Comparison of ENCODE assay signal across 18 cellular contexts in the genomic region with DNA sequence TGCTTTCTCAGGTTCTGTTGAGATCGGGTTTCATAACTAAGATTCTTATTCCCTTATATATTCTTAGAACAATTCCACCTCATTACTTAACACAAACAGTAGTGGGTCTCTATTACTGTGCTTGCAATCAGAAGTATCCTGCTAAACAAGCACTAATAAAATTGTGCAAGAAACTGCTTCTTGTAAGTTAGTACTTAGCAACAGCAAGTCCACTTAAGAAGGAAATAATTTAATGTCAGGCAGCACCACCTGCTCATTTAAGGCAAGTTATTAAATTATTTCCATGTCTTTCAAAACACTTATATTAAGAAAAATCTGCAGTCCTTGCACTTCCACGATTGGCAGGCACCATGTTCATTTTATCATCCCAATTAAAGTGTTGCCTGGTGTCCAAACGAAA.
A peak's percentile ranks its signal among the peaks of the same experiment; 100 is the strongest.
DNase-seq lines count a peak whose midpoint lies in the region; ATAC-seq and TF ChIP-seq lines count a peak whose summit lies in the region.
"Had no signal": no experiment of that assay in that cellular context is flagged by ENCODE, and none has a peak within 500 bp of the region (broad histone marks: within the 10 kb centered on the region; RNA-seq: fewer than 3 reads in every experiment).

No MANE protein-coding gene starts in this region.

- peaks cover 0 to 2% of the 10 kb centered on the region in 2 donors for H3K36me3 ChIP-seq in lung (ENCODE audit: control insufficient read depth in 2 of 2, insufficient read depth in 2 of 2, low read length in 2 of 2)
- H3K36me3 ChIP-seq in subcutaneous abdominal adipose tissue (ENCODE audit: control insufficient read depth in 5 of 5, insufficient read depth in 5 of 5, low read length in 5 of 5): peaks cover 0 to 3% (median 0%) of the 10 kb centered on the region in 5 donors
- H3K36me3 ChIP-seq in GM23338 (ENCODE audit: insufficient read depth): 0 out of 2 replicates have a peak, but pooled peaks cover 5% of the 10 kb centered on the region
- H3K36me3 ChIP-seq: thyroid gland had no signal

- peak overlapping the region; percentile 70 to 83 for H3K27ac ChIP-seq in lung (ENCODE audit: low read depth in 1 of 2, low read length in 1 of 2)
- H3K27ac ChIP-seq in subcutaneous abdominal adipose tissue (ENCODE audit: low read depth, low read length): peak overlapping the region; percentile 48
- no peak overlapping the region for H3K27ac ChIP-seq in GM23338 (ENCODE audit: low read depth)
- H3K27ac ChIP-seq: thyroid gland had no signal

- peaks cover 16% of the 10 kb centered on the region for H3K79me2 ChIP-seq in GM23338 (replicated peaks; ENCODE audit: insufficient read depth)

- H3K4me2 ChIP-seq in GM23338: no peak overlapping the region

- H2AFZ ChIP-seq in GM23338: no peak overlapping the region

- no peak for ATAC-seq in activated naive CD8-positive, alpha-beta T cell treated with anti-CD3 and anti-CD28 coated beads, Interleukin-2, amount 50 U/mL, for 24 hours
- ATAC-seq in lung (ENCODE audit: insufficient read depth, low FRiP score) (no peak), GM23338 (no peak)
- ATAC-seq: left lobe of liver had no signal

- no peaks in the 10 kb centered on the region for H3F3A ChIP-seq in GM23338 (replicated peaks; ENCODE audit: low read depth)

- H4K20me1 ChIP-seq in GM23338 (replicated peaks; ENCODE audit: insufficient read depth): no peaks in the 10 kb centered on the region; the same call in 1 of the 2 replicates

- TF ChIP-seq CTCF in lung (IDR thresholded peaks at IDR 0.05; ENCODE audit: control extremely low read depth, extremely low read depth) (no peak), GM23338 (conservative IDR thresholded peaks at IDR 0.05; ENCODE audit: low read depth in 2 of 2) (no peak)

- H3K9me2 ChIP-seq in GM23338 (ENCODE audit: insufficient read depth): no peaks in the 10 kb centered on the region

- DNase-seq in activated naive CD8-positive, alpha-beta T cell treated with anti-CD3 and anti-CD28 coated beads, Interleukin-2, amount 50 U/mL, for 24 hours: no peak
- DNase-seq in activated naive CD8-positive, alpha-beta T cell treated with anti-CD3 and anti-CD28 coated beads for 36 hours: no peak
- DNase-seq in lung (ENCODE audit: low spot score) (no peak), GM23338 (ENCODE audit: low spot score) (no peak), iPS-NIHi11 (ENCODE audit: low spot score) (no peak), NCI-H1092 (lab: John Stamatoyannopoulos, UW) (no peak)
- DNase-seq: activated CD4-positive, alpha-beta memory T cell treated with anti-CD3 and anti-CD28 coated beads for 36 hours; activated naive CD4-positive, alpha-beta T cell treated with anti-CD3 and anti-CD28 coated beads for 36 hours; AML-193; cerebellar nuclear complex; DMS53; NCI-H1930; NCI-H748 treated with DMSO at 0.1 percent for 48 hours; T1000; thyroid gland had no signal

- H3K36me3 Mint-ChIP-seq in activated naive CD8-positive, alpha-beta T cell: peaks cover 7% of the 10 kb centered on the region
- H3K36me3 Mint-ChIP-seq in activated naive CD8-positive, alpha-beta T cell treated with anti-CD3 and anti-CD28 coated beads, Interleukin-2, amount 50 U/mL, for 24 hours (ENCODE audit: low read depth): peaks cover 13% of the 10 kb centered on the region
- peaks cover 35% of the 10 kb centered on the region for H3K36me3 Mint-ChIP-seq in activated naive CD8-positive, alpha-beta T cell treated with anti-CD3 and anti-CD28 coated beads for 36 hours
- peaks cover 20% of the 10 kb centered on the region for H3K36me3 Mint-ChIP-seq in GM23338 (ENCODE audit: low read depth)

- H3K27me3 ChIP-seq in lung (ENCODE audit: control insufficient read depth, insufficient read depth): no peaks in the 10 kb centered on the region
- H3K27me3 ChIP-seq in subcutaneous abdominal adipose tissue (ENCODE audit: control insufficient read depth in 5 of 5, insufficient read depth in 4 of 5, low read length in 5 of 5): no peaks in the 10 kb centered on the region
- no peaks in the 10 kb centered on the region for H3K27me3 ChIP-seq in GM23338 (ENCODE audit: insufficient read depth)
- H3K27me3 ChIP-seq: thyroid gland had no signal

- peak overlapping the region; percentile 88 for H3K27ac Mint-ChIP-seq in activated naive CD8-positive, alpha-beta T cell
- no peak overlapping the region for H3K27ac Mint-ChIP-seq in activated naive CD8-positive, alpha-beta T cell treated with anti-CD3 and anti-CD28 coated beads, Interleukin-2, amount 50 U/mL, for 24 hours
- peak overlapping the region; percentile 52 for H3K27ac Mint-ChIP-seq in activated naive CD8-positive, alpha-beta T cell treated with anti-CD3 and anti-CD28 coated beads for 36 hours
- H3K27ac Mint-ChIP-seq in GM23338: no peak overlapping the region
- H3K27ac Mint-ChIP-seq: activated naive CD4-positive, alpha-beta T cell treated with anti-CD3 and anti-CD28 coated beads for 36 hours had no signal

- H3K4me1 ChIP-seq in lung (ENCODE audit: control insufficient read depth in 2 of 2, insufficient read depth in 2 of 2, low read length in 2 of 2): peaks cover 0 to 15% of the 10 kb centered on the region in 2 donors
- H3K4me1 ChIP-seq in subcutaneous abdominal adipose tissue (ENCODE audit: control insufficient read depth in 5 of 5, insufficient read depth in 5 of 5, low read length in 5 of 5): peaks cover 0 to 33% (median 25%) of the 10 kb centered on the region in 5 donors
- peaks cover 9% of the 10 kb centered on the region; the same call in 1 of the 2 replicates for H3K4me1 ChIP-seq in GM23338 (ENCODE audit: insufficient read depth)

- no peaks in the 10 kb centered on the region for H3K9me3 Mint-ChIP-seq in activated naive CD8-positive, alpha-beta T cell (ENCODE audit: low read depth)
- H3K9me3 Mint-ChIP-seq in activated naive CD8-positive, alpha-beta T cell treated with anti-CD3 and anti-CD28 coated beads, Interleukin-2, amount 50 U/mL, for 24 hours: peaks cover 10% of the 10 kb centered on the region
- peaks cover 8% of the 10 kb centered on the region for H3K9me3 Mint-ChIP-seq in activated naive CD8-positive, alpha-beta T cell treated with anti-CD3 and anti-CD28 coated beads for 36 hours
- peaks cover 6% of the 10 kb centered on the region for H3K9me3 Mint-ChIP-seq in GM23338

- peaks cover 0 to 4% of the 10 kb centered on the region in 2 donors for H3K9me3 ChIP-seq in lung (ENCODE audit: control insufficient read depth in 2 of 2, insufficient read depth in 1 of 2, low read length in 1 of 2)
- peaks cover 0 to 6% (median 0%) of the 10 kb centered on the region in 5 donors for H3K9me3 ChIP-seq in subcutaneous abdominal adipose tissue (ENCODE audit: control insufficient read depth in 5 of 5, low read length in 5 of 5)
- H3K9me3 ChIP-seq: thyroid gland had no signal

- H3K4me1 Mint-ChIP-seq in activated naive CD8-positive, alpha-beta T cell (ENCODE audit: low read depth): peaks cover 71% of the 10 kb centered on the region
- H3K4me1 Mint-ChIP-seq in activated naive CD8-positive, alpha-beta T cell treated with anti-CD3 and anti-CD28 coated beads, Interleukin-2, amount 50 U/mL, for 24 hours: peaks cover 67% of the 10 kb centered on the region
- H3K4me1 Mint-ChIP-seq in activated naive CD8-positive, alpha-beta T cell treated with anti-CD3 and anti-CD28 coated beads for 36 hours: peaks cover 56% of the 10 kb centered on the region
- peaks cover 14% of the 10 kb centered on the region; the same call in 2 of the 3 replicates for H3K4me1 Mint-ChIP-seq in GM23338

- H3K4me3 ChIP-seq in lung: no peak overlapping the region
- H3K4me3 ChIP-seq in subcutaneous abdominal adipose tissue (ENCODE audit: low read depth in 1 of 5, low read length in 5 of 5): no peak overlapping the region
- H3K4me3 ChIP-seq in GM23338: no peak overlapping the region
- H3K4me3 ChIP-seq: thyroid gland had no signal

- no peaks in the 10 kb centered on the region for H3K27me3 Mint-ChIP-seq in activated naive CD8-positive, alpha-beta T cell
- no peaks in the 10 kb centered on the region for H3K27me3 Mint-ChIP-seq in activated naive CD8-positive, alpha-beta T cell treated with anti-CD3 and anti-CD28 coated beads, Interleukin-2, amount 50 U/mL, for 24 hours
- H3K27me3 Mint-ChIP-seq in activated naive CD8-positive, alpha-beta T cell treated with anti-CD3 and anti-CD28 coated beads for 36 hours: no peaks in the 10 kb centered on the region
- H3K27me3 Mint-ChIP-seq in GM23338 (ENCODE audit: insufficient read depth, low read depth, poor library complexity): peaks cover 4% of the 10 kb centered on the region
- H3K27me3 Mint-ChIP-seq: activated CD4-positive, alpha-beta memory T cell treated with anti-CD3 and anti-CD28 coated beads for 36 hours had no signal

- no peak overlapping the region for H3K4me3 Mint-ChIP-seq in activated naive CD8-positive, alpha-beta T cell
- no peak overlapping the region for H3K4me3 Mint-ChIP-seq in activated naive CD8-positive, alpha-beta T cell treated with anti-CD3 and anti-CD28 coated beads, Interleukin-2, amount 50 U/mL, for 24 hours
- H3K4me3 Mint-ChIP-seq in activated naive CD8-positive, alpha-beta T cell treated with anti-CD3 and anti-CD28 coated beads for 36 hours: no peak overlapping the region
- no peak overlapping the region for H3K4me3 Mint-ChIP-seq in GM23338
- H3K4me3 Mint-ChIP-seq: activated CD4-positive, alpha-beta memory T cell treated with anti-CD3 and anti-CD28 coated beads for 36 hours; activated naive CD4-positive, alpha-beta T cell treated with anti-CD3 and anti-CD28 coated beads for 36 hours had no signal

- 63 to 78% methylated on average over 3 of the region's 3 CpGs for WGBS in lung, 2 donors

- no peak overlapping the region for H3K9ac ChIP-seq in subcutaneous abdominal adipose tissue (ENCODE audit: low read length in 5 of 5)

TF ChIP-seq in GM23338, 12 proteins besides CTCF, POLR2A, EP300 and RAD21:
- TF ChIP-seq EZH2phosphoT487 (IDR thresholded peaks at IDR 0.05; ENCODE audit: unreplicated experiment) (no peak), JUNB (IDR thresholded peaks at IDR 0.05; ENCODE audit: unreplicated experiment) (no peak), STAT1 (IDR thresholded peaks at IDR 0.05; ENCODE audit: unreplicated experiment) (no peak)

Comparison
In these comparisons a context has a peak if more than half of its experiments do, and no peak if none do; other contexts are left out.
1. H3K27ac Mint-ChIP-seq: peak in activated naive CD8-positive, alpha-beta T cell (single experiment) and activated naive CD8-positive, alpha-beta T cell treated with anti-CD3 and anti-CD28 coated beads for 36 hours (single experiment); none in activated naive CD8-positive, alpha-beta T cell treated with anti-CD3 and anti-CD28 coated beads, Interleukin-2, amount 50 U/mL, for 24 hours (single experiment) and GM23338 (single experiment).